ENCODE assay signal across 1 cellular context in the genomic region with DNA sequence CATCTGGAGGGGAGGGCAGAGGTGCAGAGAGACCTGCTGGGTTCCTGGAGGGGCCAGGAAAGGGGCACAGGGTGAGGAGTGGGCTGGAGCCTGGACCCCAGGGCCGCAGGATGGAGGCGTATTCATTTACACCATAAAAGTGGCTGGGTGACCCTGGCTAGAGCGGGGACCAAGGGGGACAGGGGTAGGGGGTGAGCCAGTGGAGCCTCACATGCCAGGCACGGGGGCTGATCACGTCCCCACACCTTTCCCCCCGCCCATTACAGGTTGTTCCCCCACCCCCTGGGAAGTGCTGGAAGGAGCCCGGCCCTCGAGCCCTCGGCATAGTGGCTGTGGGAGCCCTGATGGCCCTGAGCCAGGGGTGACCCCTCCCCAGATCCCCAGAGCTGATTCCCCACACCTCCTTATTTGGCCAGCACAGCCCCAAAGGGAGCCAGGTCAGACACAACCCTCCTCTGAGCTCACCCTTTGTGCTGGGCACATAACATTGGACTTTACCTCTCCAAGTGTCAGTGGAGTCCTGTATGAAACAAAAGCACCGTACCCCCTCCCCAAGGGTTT.
TF ChIP-seq lines count a peak whose summit lies in the region.

No MANE protein-coding gene starts in this region.

TF ChIP-seq in K562, 482 proteins besides CTCF, POLR2A, EP300 and RAD21 (continues in another document):
- TF ChIP-seq, protein P1, sequence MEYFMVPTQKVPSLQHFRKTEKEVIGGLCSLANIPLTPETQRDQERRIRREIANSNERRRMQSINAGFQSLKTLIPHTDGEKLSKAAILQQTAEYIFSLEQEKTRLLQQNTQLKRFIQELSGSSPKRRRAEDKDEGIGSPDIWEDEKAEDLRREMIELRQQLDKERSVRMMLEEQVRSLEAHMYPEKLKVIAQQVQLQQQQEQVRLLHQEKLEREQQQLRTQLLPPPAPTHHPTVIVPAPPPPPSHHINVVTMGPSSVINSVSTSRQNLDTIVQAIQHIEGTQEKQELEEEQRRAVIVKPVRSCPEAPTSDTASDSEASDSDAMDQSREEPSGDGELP (CRISPR knock-in tag; IDR thresholded peaks at IDR 0.05; ENCODE audit: borderline replicate concordance), result no peak
- TF ChIP-seq, protein P2, sequence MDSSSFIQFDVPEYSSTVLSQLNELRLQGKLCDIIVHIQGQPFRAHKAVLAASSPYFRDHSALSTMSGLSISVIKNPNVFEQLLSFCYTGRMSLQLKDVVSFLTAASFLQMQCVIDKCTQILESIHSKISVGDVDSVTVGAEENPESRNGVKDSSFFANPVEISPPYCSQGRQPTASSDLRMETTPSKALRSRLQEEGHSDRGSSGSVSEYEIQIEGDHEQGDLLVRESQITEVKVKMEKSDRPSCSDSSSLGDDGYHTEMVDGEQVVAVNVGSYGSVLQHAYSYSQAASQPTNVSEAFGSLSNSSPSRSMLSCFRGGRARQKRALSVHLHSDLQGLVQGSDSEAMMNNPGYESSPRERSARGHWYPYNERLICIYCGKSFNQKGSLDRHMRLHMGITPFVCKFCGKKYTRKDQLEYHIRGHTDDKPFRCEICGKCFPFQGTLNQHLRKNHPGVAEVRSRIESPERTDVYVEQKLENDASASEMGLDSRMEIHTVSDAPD (CRISPR knock-in tag; IDR thresholded peaks at IDR 0.05), result no peak
- TF ChIP-seq CBFB (CRISPR knock-in tag; IDR thresholded peaks at IDR 0.05), result no peak
- no peak for TF ChIP-seq MYBL2 (IDR thresholded peaks at IDR 0.05; ENCODE audit: low read depth)
- TF ChIP-seq MYBL2 (CRISPR knock-in tag; IDR thresholded peaks at IDR 0.05; ENCODE audit: borderline replicate concordance), result no peak
- TF ChIP-seq, protein P3, sequence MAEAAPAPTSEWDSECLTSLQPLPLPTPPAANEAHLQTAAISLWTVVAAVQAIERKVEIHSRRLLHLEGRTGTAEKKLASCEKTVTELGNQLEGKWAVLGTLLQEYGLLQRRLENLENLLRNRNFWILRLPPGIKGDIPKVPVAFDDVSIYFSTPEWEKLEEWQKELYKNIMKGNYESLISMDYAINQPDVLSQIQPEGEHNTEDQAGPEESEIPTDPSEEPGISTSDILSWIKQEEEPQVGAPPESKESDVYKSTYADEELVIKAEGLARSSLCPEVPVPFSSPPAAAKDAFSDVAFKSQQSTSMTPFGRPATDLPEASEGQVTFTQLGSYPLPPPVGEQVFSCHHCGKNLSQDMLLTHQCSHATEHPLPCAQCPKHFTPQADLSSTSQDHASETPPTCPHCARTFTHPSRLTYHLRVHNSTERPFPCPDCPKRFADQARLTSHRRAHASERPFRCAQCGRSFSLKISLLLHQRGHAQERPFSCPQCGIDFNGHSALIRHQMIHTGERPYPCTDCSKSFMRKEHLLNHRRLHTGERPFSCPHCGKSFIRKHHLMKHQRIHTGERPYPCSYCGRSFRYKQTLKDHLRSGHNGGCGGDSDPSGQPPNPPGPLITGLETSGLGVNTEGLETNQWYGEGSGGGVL (CRISPR knock-in tag; IDR thresholded peaks at IDR 0.05), result no peak
- no peak for TF ChIP-seq POLR2AphosphoS2 (IDR thresholded peaks at IDR 0.05; ENCODE audit: low read length)
- TF ChIP-seq MEIS2 (IDR thresholded peaks at IDR 0.05; ENCODE audit: partially characterized antibody), result no peak
- TF ChIP-seq STAT5A (IDR thresholded peaks at IDR 0.05; ENCODE audit: borderline replicate concordance, low read length), result no peak
- TF ChIP-seq ADNP (tag; IDR thresholded peaks at IDR 0.05), result peak; percentile 93
- no peak for TF ChIP-seq ESRRA (IDR thresholded peaks at IDR 0.05; ENCODE audit: borderline replicate concordance, low read depth)
- no peak for TF ChIP-seq NFE2L1 (tag; IDR thresholded peaks at IDR 0.05; ENCODE audit: borderline replicate concordance, low read depth)
- no peak for TF ChIP-seq ARID2 (IDR thresholded peaks at IDR 0.05)
- TF ChIP-seq GTF2E2 (tag; IDR thresholded peaks at IDR 0.05), result no peak
- no peak for TF ChIP-seq BDP1 (IDR thresholded peaks at IDR 0.05; ENCODE audit: insufficient read depth, insufficient read length)
- no peak for TF ChIP-seq ZNF253 (CRISPR knock-in tag; conservative IDR thresholded peaks at IDR 0.05)
- TF ChIP-seq CHD2 (IDR thresholded peaks at IDR 0.05; ENCODE audit: low read depth, low read length), result no peak
- TF ChIP-seq, protein P4, sequence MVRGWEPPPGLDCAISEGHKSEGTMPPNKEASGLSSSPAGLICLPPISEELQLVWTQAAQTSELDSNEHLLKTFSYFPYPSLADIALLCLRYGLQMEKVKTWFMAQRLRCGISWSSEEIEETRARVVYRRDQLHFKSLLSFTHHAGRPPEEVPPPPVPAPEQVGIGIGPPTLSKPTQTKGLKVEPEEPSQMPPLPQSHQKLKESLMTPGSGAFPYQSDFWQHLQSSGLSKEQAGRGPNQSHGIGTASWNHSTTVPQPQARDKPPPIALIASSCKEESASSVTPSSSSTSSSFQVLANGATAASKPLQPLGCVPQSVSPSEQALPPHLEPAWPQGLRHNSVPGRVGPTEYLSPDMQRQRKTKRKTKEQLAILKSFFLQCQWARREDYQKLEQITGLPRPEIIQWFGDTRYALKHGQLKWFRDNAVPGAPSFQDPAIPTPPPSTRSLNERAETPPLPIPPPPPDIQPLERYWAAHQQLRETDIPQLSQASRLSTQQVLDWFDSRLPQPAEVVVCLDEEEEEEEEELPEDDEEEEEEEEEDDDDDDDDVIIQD (CRISPR knock-in tag; IDR thresholded peaks at IDR 0.05), result no peak
- TF ChIP-seq, protein P5, sequence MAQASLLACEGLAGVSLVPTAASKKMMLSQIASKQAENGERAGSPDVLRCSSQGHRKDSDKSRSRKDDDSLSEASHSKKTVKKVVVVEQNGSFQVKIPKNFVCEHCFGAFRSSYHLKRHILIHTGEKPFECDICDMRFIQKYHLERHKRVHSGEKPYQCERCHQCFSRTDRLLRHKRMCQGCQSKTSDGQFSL (CRISPR knock-in tag; IDR thresholded peaks at IDR 0.05), result no peak
- TF ChIP-seq, protein P5 (tag; IDR thresholded peaks at IDR 0.05), result no peak
- no peak for TF ChIP-seq RUNX1 (IDR thresholded peaks at IDR 0.05; ENCODE audit: low read depth)
- TF ChIP-seq, protein P6, sequence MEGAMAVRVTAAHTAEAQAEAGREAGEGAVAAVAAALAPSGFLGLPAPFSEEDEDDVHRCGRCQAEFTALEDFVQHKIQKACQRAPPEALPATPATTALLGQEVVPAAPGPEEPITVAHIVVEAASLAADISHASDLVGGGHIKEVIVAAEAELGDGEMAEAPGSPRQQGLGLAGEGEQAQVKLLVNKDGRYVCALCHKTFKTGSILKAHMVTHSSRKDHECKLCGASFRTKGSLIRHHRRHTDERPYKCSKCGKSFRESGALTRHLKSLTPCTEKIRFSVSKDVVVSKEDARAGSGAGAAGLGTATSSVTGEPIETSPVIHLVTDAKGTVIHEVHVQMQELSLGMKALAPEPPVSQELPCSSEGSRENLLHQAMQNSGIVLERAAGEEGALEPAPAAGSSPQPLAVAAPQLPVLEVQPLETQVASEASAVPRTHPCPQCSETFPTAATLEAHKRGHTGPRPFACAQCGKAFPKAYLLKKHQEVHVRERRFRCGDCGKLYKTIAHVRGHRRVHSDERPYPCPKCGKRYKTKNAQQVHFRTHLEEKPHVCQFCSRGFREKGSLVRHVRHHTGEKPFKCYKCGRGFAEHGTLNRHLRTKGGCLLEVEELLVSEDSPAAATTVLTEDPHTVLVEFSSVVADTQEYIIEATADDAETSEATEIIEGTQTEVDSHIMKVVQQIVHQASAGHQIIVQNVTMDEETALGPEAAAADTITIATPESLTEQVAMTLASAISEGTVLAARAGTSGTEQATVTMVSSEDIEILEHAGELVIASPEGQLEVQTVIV (CRISPR knock-in tag; IDR thresholded peaks at IDR 0.05; ENCODE audit: borderline replicate concordance), result no peak
- no peak for TF ChIP-seq ZNF717 (CRISPR knock-in tag; IDR thresholded peaks at IDR 0.05)
- TF ChIP-seq POLR2B (IDR thresholded peaks at IDR 0.05; ENCODE audit: low read depth, partially characterized antibody), result no peak
- TF ChIP-seq HCFC1 (IDR thresholded peaks at IDR 0.05; ENCODE audit: low read depth, low read length), result no peak
- TF ChIP-seq, protein P7, sequence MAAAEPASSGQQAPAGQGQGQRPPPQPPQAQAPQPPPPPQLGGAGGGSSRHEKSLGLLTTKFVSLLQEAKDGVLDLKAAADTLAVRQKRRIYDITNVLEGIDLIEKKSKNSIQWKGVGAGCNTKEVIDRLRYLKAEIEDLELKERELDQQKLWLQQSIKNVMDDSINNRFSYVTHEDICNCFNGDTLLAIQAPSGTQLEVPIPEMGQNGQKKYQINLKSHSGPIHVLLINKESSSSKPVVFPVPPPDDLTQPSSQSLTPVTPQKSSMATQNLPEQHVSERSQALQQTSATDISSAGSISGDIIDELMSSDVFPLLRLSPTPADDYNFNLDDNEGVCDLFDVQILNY (CRISPR knock-in tag; IDR thresholded peaks at IDR 0.05), result no peak
- TF ChIP-seq TOE1 (IDR thresholded peaks at IDR 0.05; ENCODE audit: borderline replicate concordance), result no peak
- no peak for TF ChIP-seq TOE1 (CRISPR knock-in tag; IDR thresholded peaks at IDR 0.05; ENCODE audit: borderline replicate concordance, low read depth)
- TF ChIP-seq NR1H2 (CRISPR knock-in tag; IDR thresholded peaks at IDR 0.05), result no peak
- no peak for TF ChIP-seq NEUROD1 (IDR thresholded peaks at IDR 0.05; ENCODE audit: borderline replicate concordance, low read depth, low read length, partially characterized antibody)
- TF ChIP-seq, protein P8, sequence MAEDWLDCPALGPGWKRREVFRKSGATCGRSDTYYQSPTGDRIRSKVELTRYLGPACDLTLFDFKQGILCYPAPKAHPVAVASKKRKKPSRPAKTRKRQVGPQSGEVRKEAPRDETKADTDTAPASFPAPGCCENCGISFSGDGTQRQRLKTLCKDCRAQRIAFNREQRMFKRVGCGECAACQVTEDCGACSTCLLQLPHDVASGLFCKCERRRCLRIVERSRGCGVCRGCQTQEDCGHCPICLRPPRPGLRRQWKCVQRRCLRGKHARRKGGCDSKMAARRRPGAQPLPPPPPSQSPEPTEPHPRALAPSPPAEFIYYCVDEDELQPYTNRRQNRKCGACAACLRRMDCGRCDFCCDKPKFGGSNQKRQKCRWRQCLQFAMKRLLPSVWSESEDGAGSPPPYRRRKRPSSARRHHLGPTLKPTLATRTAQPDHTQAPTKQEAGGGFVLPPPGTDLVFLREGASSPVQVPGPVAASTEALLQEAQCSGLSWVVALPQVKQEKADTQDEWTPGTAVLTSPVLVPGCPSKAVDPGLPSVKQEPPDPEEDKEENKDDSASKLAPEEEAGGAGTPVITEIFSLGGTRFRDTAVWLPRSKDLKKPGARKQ (CRISPR knock-in tag; IDR thresholded peaks at IDR 0.05), result no peak
- TF ChIP-seq ZNF165 (CRISPR knock-in tag; IDR thresholded peaks at IDR 0.05; ENCODE audit: borderline replicate concordance), result no peak
- no peak for TF ChIP-seq NCOA6 (IDR thresholded peaks at IDR 0.05)
- TF ChIP-seq, protein P9, sequence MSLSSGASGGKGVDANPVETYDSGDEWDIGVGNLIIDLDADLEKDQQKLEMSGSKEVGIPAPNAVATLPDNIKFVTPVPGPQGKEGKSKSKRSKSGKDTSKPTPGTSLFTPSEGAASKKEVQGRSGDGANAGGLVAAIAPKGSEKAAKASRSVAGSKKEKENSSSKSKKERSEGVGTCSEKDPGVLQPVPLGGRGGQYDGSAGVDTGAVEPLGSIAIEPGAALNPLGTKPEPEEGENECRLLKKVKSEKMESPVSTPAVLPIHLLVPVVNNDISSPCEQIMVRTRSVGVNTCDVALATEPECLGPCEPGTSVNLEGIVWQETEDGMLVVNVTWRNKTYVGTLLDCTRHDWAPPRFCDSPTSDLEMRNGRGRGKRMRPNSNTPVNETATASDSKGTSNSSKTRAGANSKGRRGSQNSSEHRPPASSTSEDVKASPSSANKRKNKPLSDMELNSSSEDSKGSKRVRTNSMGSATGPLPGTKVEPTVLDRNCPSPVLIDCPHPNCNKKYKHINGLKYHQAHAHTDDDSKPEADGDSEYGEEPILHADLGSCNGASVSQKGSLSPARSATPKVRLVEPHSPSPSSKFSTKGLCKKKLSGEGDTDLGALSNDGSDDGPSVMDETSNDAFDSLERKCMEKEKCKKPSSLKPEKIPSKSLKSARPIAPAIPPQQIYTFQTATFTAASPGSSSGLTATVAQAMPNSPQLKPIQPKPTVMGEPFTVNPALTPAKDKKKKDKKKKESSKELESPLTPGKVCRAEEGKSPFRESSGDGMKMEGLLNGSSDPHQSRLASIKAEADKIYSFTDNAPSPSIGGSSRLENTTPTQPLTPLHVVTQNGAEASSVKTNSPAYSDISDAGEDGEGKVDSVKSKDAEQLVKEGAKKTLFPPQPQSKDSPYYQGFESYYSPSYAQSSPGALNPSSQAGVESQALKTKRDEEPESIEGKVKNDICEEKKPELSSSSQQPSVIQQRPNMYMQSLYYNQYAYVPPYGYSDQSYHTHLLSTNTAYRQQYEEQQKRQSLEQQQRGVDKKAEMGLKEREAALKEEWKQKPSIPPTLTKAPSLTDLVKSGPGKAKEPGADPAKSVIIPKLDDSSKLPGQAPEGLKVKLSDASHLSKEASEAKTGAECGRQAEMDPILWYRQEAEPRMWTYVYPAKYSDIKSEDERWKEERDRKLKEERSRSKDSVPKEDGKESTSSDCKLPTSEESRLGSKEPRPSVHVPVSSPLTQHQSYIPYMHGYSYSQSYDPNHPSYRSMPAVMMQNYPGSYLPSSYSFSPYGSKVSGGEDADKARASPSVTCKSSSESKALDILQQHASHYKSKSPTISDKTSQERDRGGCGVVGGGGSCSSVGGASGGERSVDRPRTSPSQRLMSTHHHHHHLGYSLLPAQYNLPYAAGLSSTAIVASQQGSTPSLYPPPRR (CRISPR knock-in tag; IDR thresholded peaks at IDR 0.05; ENCODE audit: borderline replicate concordance), result 0 out of 2 replicates have a peak, but pooled peaks have one; percentile 23
